ENCODE assay signal across 8 cellular contexts in the genomic region with DNA sequence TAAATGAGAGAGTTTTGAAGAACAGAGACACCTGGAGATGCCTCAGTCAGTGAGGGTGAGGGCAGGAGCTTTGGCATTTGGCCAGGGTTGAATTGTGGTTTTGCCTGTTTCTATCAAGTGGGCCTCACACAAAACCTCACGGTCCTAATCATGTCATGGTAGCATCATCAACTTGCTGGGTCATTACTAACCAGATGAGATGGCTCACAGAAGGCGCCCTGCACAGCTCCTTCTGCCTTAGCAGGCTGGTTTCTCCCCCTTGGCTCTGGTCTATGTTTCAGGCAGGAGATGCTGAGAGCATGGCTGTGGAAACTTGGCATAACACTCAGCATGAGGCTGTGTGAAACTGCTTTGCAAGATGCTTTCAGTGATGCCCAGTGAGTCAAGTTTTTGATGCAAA.
DNase-seq lines count a peak whose midpoint lies in the region; ATAC-seq and TF ChIP-seq lines count a peak whose summit lies in the region.

No MANE protein-coding gene starts in this region.

- peak overlapping the region; percentile 58 for H3K4me2 ChIP-seq in BLaER1
- peak overlapping the region; percentile 45 for H3K4me2 ChIP-seq in OCI-LY7 (ENCODE audit: low read length)

- BruUV-seq in OCI-LY7 (replicated peaks; lab: Mats Ljungman, UMichigan): no TSS peak

- H3K36me3 ChIP-seq in BLaER1 (peaks cover 17% of the 10 kb centered on the region), OCI-LY7 (ENCODE audit: insufficient read depth, low read length) (no peaks in the 10 kb centered on the region), colonic mucosa (no peaks in the 10 kb centered on the region)

- peak; percentile 56 for ATAC-seq in GM18868 (IDR thresholded peaks at IDR 0.05; ENCODE audit: unreplicated experiment)
- ATAC-seq in HG03135 (IDR thresholded peaks at IDR 0.05; ENCODE audit: unreplicated experiment): peak; percentile 59
- no peak for ATAC-seq in HG02610 (IDR thresholded peaks at IDR 0.05; ENCODE audit: unreplicated experiment)

- H4K20me1 ChIP-seq in BLaER1 (no peaks in the 10 kb centered on the region), OCI-LY7 (ENCODE audit: insufficient read depth, low read length) (no peaks in the 10 kb centered on the region)

- H3K4me3 ChIP-seq in BLaER1: no peak overlapping the region
- H3K4me3 ChIP-seq in OCI-LY7 (ENCODE audit: low read depth, low read length, poor library complexity, severe bottlenecking): no peak overlapping the region
- no peak overlapping the region for H3K4me3 ChIP-seq in fibroblast of villous mesenchyme (ENCODE audit: low read depth, low read length)
- no peak overlapping the region for H3K4me3 ChIP-seq in colonic mucosa

- no peaks in the 10 kb centered on the region for H3K79me2 ChIP-seq in OCI-LY7 (ENCODE audit: insufficient read depth, low read depth, low read length)

- DNase-seq in OCI-LY7 (ENCODE audit: low spot score): peak; percentile 21
- peak; percentile 13 for DNase-seq in fibroblast of villous mesenchyme (ENCODE audit: low read depth)
- DNase-seq in colonic mucosa: no peak
- DNase-seq in germinal center (ENCODE audit: low spot score): no peak

- H2AFZ ChIP-seq in OCI-LY7 (ENCODE audit: low read length): no peak overlapping the region

- no peak overlapping the region for H3K9ac ChIP-seq in BLaER1
- H3K9ac ChIP-seq in colonic mucosa (ENCODE audit: low read depth in 2 of 2, low read length in 2 of 2): no peak overlapping the region

- H3K27me3 ChIP-seq in BLaER1 (no peaks in the 10 kb centered on the region), colonic mucosa (no peaks in the 10 kb centered on the region)

- POLR2A ChIA-PET in OCI-LY7 (lab: Charles Lee): interaction anchor here (0.7 kb wide), 1 partner anchor 134 kb away, joined by 4 read pairs; no protein-coding TSS in a partner anchor

- peaks cover 24% of the 10 kb centered on the region for H3K9me3 ChIP-seq in BLaER1
- H3K9me3 ChIP-seq in OCI-LY7 (ENCODE audit: low read length): no peaks in the 10 kb centered on the region
- no peaks in the 10 kb centered on the region for H3K9me3 ChIP-seq in colonic mucosa

- intact Hi-C loops in OCI-LY7 (cut with micrococcal nuclease; ENCODE audit: unreplicated experiment) (no loop called here), colonic mucosa (cut with DNase I) (no loop called here)

- H3K4me1 ChIP-seq in BLaER1 (peaks cover 13% of the 10 kb centered on the region), OCI-LY7 (ENCODE audit: insufficient read depth, low read length, poor library complexity, severe bottlenecking) (peaks cover 7% of the 10 kb centered on the region), colonic mucosa (no peaks in the 10 kb centered on the region)

- no peak overlapping the region for H3K27ac ChIP-seq in BLaER1
- H3K27ac ChIP-seq in OCI-LY7 (ENCODE audit: low read depth, low read length, poor library complexity, severe bottlenecking): no peak overlapping the region
- H3K27ac ChIP-seq in colonic mucosa: no peak overlapping the region

- TF ChIP-seq CTCF in OCI-LY7 (conservative IDR thresholded peaks at IDR 0.05; ENCODE audit: low read length) (no peak), fibroblast of villous mesenchyme (IDR thresholded peaks at IDR 0.05; ENCODE audit: insufficient read depth, low read depth, low read length) (no peak), colonic mucosa (IDR thresholded peaks at IDR 0.05) (no peak)

- CTCF ChIA-PET in OCI-LY7 (lab: Charles Lee; ENCODE audit: unreplicated experiment): no interaction called here

- H3K9me2 ChIP-seq in OCI-LY7 (ENCODE audit: insufficient read depth, low read length): no peaks in the 10 kb centered on the region

Comparison
In these comparisons a context has a peak if more than half of its experiments do, and no peak if none do; other contexts are left out.
1. DNase-seq: peak in OCI-LY7 (single experiment) and fibroblast of villous mesenchyme (single experiment); none in colonic mucosa (single experiment) and germinal center (single experiment).